32 cellular contexts compared by ENCODE assay signal in the genomic region with DNA sequence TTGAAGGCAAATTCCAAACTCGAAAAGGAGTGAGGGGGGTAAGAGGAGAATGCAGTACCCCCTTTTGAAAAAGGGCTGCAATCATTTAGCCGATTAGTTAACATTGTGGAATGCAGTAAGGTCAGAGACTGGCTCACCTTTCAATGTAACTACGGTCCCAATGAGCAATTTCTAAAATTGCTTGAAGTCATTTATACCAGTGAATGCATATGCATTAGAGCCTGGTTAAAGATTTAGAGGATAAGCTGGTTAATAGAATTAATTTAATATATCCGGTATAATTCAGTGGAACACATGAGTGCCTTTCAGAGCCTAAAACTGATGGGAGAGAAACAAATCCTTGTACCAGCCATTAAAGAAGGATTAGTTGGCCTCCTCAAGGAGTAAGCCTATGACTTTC.
"Had no signal": no experiment of that assay in that cellular context is flagged by ENCODE, and none has a peak within 500 bp of the region (broad histone marks: within the 10 kb centered on the region; RNA-seq: fewer than 3 reads in every experiment).

No MANE protein-coding gene starts in this region.

- H3K9me3 ChIP-seq: neutrophil, psoas muscle, stomach, testis, thyroid gland, transverse colon, upper lobe of left lung, vagina had no signal

- H2AFZ ChIP-seq: neural progenitor cell, parathyroid adenoma had no signal

- FAIRE-seq: islet of Langerhans, kidney had no signal

- H3K4me3 ChIP-seq: left ventricle myocardium inferior, lung, neural progenitor cell, psoas muscle, skin epidermis, stomach, testis, thyroid gland, transverse colon, upper lobe of left lung, vagina had no signal

- H3K27me3 Mint-ChIP-seq: naive B cell; stimulated activated naive B cell treated with anti-CD40 and anti-IgM and Interleukin-4, amounts not matched to agents 10 μg/mL and 1 μg/mL and 100 μg/mL, for 72 hours had no signal

- H3K4me1 Mint-ChIP-seq: immature natural killer cell; mesothelial cell of epicardium; naive B cell; natural killer cell; nephron progenitor cell; stimulated activated naive B cell treated with anti-CD40 and anti-IgM and Interleukin-4, amounts not matched to agents 10 μg/mL and 1 μg/mL and 100 μg/mL, for 72 hours had no signal

- H3K27ac Mint-ChIP-seq: immature natural killer cell; mesothelial cell of epicardium; naive B cell; natural killer cell; nephron progenitor cell; neural progenitor cell; stimulated activated naive B cell treated with anti-CD40 and anti-IgM and Interleukin-4, amounts not matched to agents 10 μg/mL and 1 μg/mL and 100 μg/mL, for 72 hours had no signal

- H3K79me2 ChIP-seq: parathyroid adenoma had no signal

- H3K4me2 ChIP-seq: neural progenitor cell had no signal

- H3K36me3 ChIP-seq: left ventricle myocardium inferior, neural progenitor cell, neutrophil, stomach, thyroid gland, transverse colon, upper lobe of left lung, vagina had no signal

- H3K27ac ChIP-seq: left ventricle myocardium inferior, neural progenitor cell, neutrophil, parathyroid adenoma, psoas muscle, skin epidermis, stomach, testis, thyroid gland, transverse colon, upper lobe of left lung, vagina had no signal

- H3K4me1 ChIP-seq: left ventricle myocardium inferior, parathyroid adenoma, psoas muscle, testis, thyroid gland, transverse colon had no signal

- H3K4me3 Mint-ChIP-seq: immature natural killer cell; mesothelial cell of epicardium; naive B cell; natural killer cell; nephron progenitor cell; neural progenitor cell; stimulated activated naive B cell treated with anti-CD40 and anti-IgM and Interleukin-4, amounts not matched to agents 10 μg/mL and 1 μg/mL and 100 μg/mL, for 72 hours had no signal

- ATAC-seq: left colon; natural killer cell; psoas muscle; right cardiac atrium; sciatic nerve; stimulated activated naive B cell treated with anti-CD40 and anti-IgM and Interleukin-4, amounts not matched to agents 10 μg/mL and 1 μg/mL and 100 μg/mL, for 72 hours; stimulated activated naive CD8-positive, alpha-beta T cell treated with anti-CD3 and anti-CD28 coated beads, Interleukin-15, Interleukin-2, amounts not matched to agents 100 U/mL and 50 U/mL, for 24 hours had no signal

- H3K36me3 Mint-ChIP-seq: immature natural killer cell; mesothelial cell of epicardium; naive B cell; natural killer cell; neural progenitor cell; stimulated activated naive B cell treated with anti-CD40 and anti-IgM and Interleukin-4, amounts not matched to agents 10 μg/mL and 1 μg/mL and 100 μg/mL, for 72 hours had no signal

- H3K9ac ChIP-seq: neural progenitor cell, parathyroid adenoma had no signal

- DNase-seq: hypothalamus; immature natural killer cell; kidney; left colon; left ventricle myocardium inferior; mesendoderm; naive B cell; natural killer cell; nephron progenitor cell; occipital lobe; psoas muscle; right cardiac atrium; stimulated activated CD4-positive, alpha-beta T cell treated with anti-CD3 and anti-CD28 coated beads, Interleukin-12 subunit alpha, Interleukin-12 subunit beta, amount 100 ng/mL, for 4 hours; stimulated activated CD4-positive, alpha-beta T cell treated with anti-CD3 and anti-CD28 coated beads, Interleukin-15, amount 100 ng/mL, for 24 hours; stimulated activated CD4-positive, alpha-beta T cell treated with anti-CD3 and anti-CD28 coated beads, Interleukin-2, amount 100 ng/mL, for 24 hours; stimulated activated CD4-positive, alpha-beta T cell treated with anti-CD3 and anti-CD28 coated beads, Interleukin-4, amount 100 ng/mL, for 1 hour; stimulated activated naive B cell treated with anti-CD40 and anti-IgM and Interleukin-4, amounts not matched to agents 10 μg/mL and 1 μg/mL and 100 μg/mL, for 72 hours; stimulated activated naive CD8-positive, alpha-beta T cell treated with anti-CD3 and anti-CD28 coated beads, Interleukin-15, Interleukin-2, amounts not matched to agents 100 U/mL and 50 U/mL, for 24 hours; stomach; testis; thyroid gland; transverse colon; upper lobe of left lung had no signal

- H3K27me3 ChIP-seq: neural progenitor cell, neutrophil, stomach, testis, thyroid gland, transverse colon, upper lobe of left lung, vagina had no signal
